22 cellular contexts compared by ENCODE assay signal in genomic region chr17:73802314-73802713, GRCh38.
"Had no signal": no experiment of that assay in that cellular context is flagged by ENCODE, and none has a peak within 500 bp of the region (broad histone marks: within the 10 kb centered on the region; RNA-seq: fewer than 3 reads in every experiment).

No MANE protein-coding gene starts in this region.

- H3K36me3 ChIP-seq: ascending aorta, breast epithelium, gastrocnemius medialis, heart left ventricle, left lung, sigmoid colon, thoracic aorta, upper lobe of right lung had no signal

- H3K27ac ChIP-seq: ascending aorta, breast epithelium, gastrocnemius medialis, heart left ventricle, left lung, parathyroid adenoma, sigmoid colon, thoracic aorta, upper lobe of right lung, VCaP had no signal

- H3K9me3 ChIP-seq: ascending aorta, gastrocnemius medialis, thoracic aorta, upper lobe of right lung had no signal

- ATAC-seq: gastrocnemius medialis; heart left ventricle; left lung; stimulated activated effector memory CD8-positive, alpha-beta T cell treated with anti-CD3 and anti-CD28 coated beads, Interleukin-12 subunit alpha, Interleukin-12 subunit beta, amount 100 ng/mL, for 72 hours; upper lobe of right lung had no signal

- H3K4me3 ChIP-seq: ascending aorta, breast epithelium, gastrocnemius medialis, heart left ventricle, left lung, sigmoid colon, thoracic aorta, upper lobe of right lung had no signal

- H3K27me3 ChIP-seq: ascending aorta had no signal

- H3K4me1 ChIP-seq: breast epithelium, gastrocnemius medialis, left lung, parathyroid adenoma, sigmoid colon, upper lobe of right lung had no signal

- DNase-seq: activated CD4-positive, CD25-positive, alpha-beta regulatory T cell treated with anti-CD3 and anti-CD28 coated beads, Interleukin-2, amount 50 U/mL, for 72 hours; activated CD8-positive, alpha-beta memory T cell treated with anti-CD3 and anti-CD28 coated beads for 24 hours; activated CD8-positive, alpha-beta memory T cell treated with anti-CD3 and anti-CD28 coated beads, Interleukin-2, amount 50 U/mL, for 48 hours; activated effector memory CD4-positive, alpha-beta T cell treated with Interleukin-2 at 50 U/mL for 16 hours; activated naive CD4-positive, alpha-beta T cell treated with anti-CD3 and anti-CD28 coated beads, Interleukin-2, amount 10 ng/mL, durations not matched to agents 7 days and 5 days; activated T-cell treated with anti-CD3 and anti-CD28 coated beads, Interleukin-2, amount 50 U/mL, for 48 hours; cerebellar nuclear complex; cortex of kidney; effector CD4-positive, alpha-beta T cell; gastrocnemius medialis; heart left ventricle; left lung; midbrain; sigmoid colon; stimulated activated CD4-positive, alpha-beta T cell treated with anti-CD3 and anti-CD28 coated beads, Interleukin-4, amount 100 ng/mL, for 24 hours; upper lobe of right lung had no signal
